11 cellular contexts compared by ENCODE assay signal in the genomic region with DNA sequence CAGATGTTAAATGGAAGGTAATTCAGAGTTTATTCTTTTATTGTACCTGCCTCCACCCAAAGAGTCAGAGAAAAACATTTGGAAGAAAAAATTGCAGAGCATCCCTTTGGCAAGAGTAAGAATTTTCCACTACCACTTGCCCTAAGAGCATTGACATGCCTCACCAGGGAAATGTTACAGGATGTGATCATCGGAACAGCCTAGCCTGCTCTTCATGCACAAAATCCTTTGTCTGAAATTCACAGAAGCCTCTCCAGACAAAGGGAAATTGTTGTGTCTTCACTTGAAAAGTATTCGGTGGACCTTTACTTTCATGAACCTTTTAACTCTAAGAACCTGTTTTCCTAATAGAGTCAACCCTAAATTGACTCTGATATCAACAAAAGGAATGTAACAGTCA. TPM values are rescaled to one million over a fixed set of nuclear protein-coding genes. Genes with fewer than 3 reads are reported as not detected.
A peak's percentile ranks its signal among the peaks of the same experiment; 100 is the strongest.
DNase-seq lines count a peak whose midpoint lies in the region; ATAC-seq and TF ChIP-seq lines count a peak whose summit lies in the region.
"Had no signal": no experiment of that assay in that cellular context is flagged by ENCODE, and none has a peak within 500 bp of the region (broad histone marks: within the 10 kb centered on the region; RNA-seq: fewer than 3 reads in every experiment).

No MANE protein-coding gene starts in this region.

- H3K4me3 ChIP-seq in cardiac muscle cell: no peak overlapping the region
- H3K4me3 ChIP-seq: PC-9, upper lobe of right lung had no signal

- no peaks in the 10 kb centered on the region for H3K4me1 ChIP-seq in cardiac muscle cell (ENCODE audit: low read depth)

- no peaks in the 10 kb centered on the region for H3K9me3 ChIP-seq in cardiac muscle cell (ENCODE audit: low read depth)
- H3K9me3 ChIP-seq: upper lobe of right lung had no signal

- H3K27ac ChIP-seq in cardiac muscle cell: peak overlapping the region; percentile 78
- H3K27ac ChIP-seq: PC-9, WERI-Rb-1 had no signal

- peak in 1 of 2 donors; percentile 73 for DNase-seq in cardiac muscle cell (ENCODE audit: low read depth in 1 of 2, low spot score in 1 of 2)
- DNase-seq in cardiac septum (ENCODE audit: low spot score): no peak
- DNase-seq in fibroblast of gingiva (ENCODE audit: low read depth): peak; percentile 75
- DNase-seq in midbrain (lab: John Stamatoyannopoulos, UW): peak; percentile 14
- DNase-seq in central memory CD4-positive, alpha-beta T cell: no peak
- DNase-seq in stimulated activated CD4-positive, alpha-beta T cell treated with anti-CD3 and anti-CD28 coated beads, Interleukin-2, amount 100 ng/mL, for 48 hours: no peak
- DNase-seq in HPDE6-E6E7 (ENCODE audit: extremely low spot score): no peak
- DNase-seq: PC-9, upper lobe of right lung, WERI-Rb-1 had no signal

- no peaks in the 10 kb centered on the region for H3K27me3 ChIP-seq in cardiac muscle cell
- H3K27me3 ChIP-seq: upper lobe of right lung had no signal

- intact Hi-C loops in cardiac septum (cut with DNase I): loop anchor here (10.0 kb wide), 1 partner anchor 213 kb away; no protein-coding TSS in a partner anchor

- TF ChIP-seq CTCF in cardiac muscle cell (IDR thresholded peaks at IDR 0.05; ENCODE audit: low read depth, low read length): no peak

- H3K36me3 ChIP-seq in cardiac muscle cell: peaks cover 42% of the 10 kb centered on the region

- no peak for ATAC-seq in HG02840 (IDR thresholded peaks at IDR 0.05; ENCODE audit: low FRiP score, unreplicated experiment)
- ATAC-seq: upper lobe of right lung had no signal

RNA-seq across cellular contexts. Expression of gene ATP2A2, which starts 36.9 kb away (rescaled TPM):
- 297 and 328 TPM in 2 replicates for total RNA-seq in cardiac muscle cell
- 300 and 400 TPM in 2 replicates for polyA plus RNA-seq in cardiac muscle cell
- total RNA-seq in cardiac septum: 918 TPM

Comparison
In these comparisons a context has a peak if more than half of its experiments do, and no peak if none do; other contexts are left out.
1. DNase-seq: peak in fibroblast of gingiva (single experiment) and midbrain (single experiment); none in cardiac septum (single experiment), central memory CD4-positive, alpha-beta T cell (single experiment), stimulated activated CD4-positive, alpha-beta T cell treated with anti-CD3 and anti-CD28 coated beads, Interleukin-2, amount 100 ng/mL, for 48 hours (0 of 2) and HPDE6-E6E7 (single experiment).